22 cellular contexts compared by ENCODE assay signal in the genomic region with DNA sequence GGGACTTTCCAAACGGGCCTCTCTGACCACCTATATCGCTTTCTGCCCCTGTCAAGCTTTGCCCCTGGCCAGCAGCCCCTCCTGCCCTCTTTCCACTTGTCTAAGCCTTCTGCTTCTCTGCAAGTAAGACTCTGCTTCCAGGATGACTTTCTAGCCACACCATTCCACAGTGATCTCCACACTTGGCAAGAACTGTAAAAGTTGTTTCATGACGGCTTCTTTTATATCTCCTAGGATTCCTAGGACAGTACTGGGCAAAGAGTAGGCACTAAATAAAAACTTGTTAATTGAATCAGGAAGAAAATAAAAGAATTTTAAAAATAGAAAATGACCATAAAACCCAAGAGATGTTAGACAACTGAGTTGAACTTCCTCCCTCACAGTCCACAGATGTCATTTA. TPM values are rescaled to one million over a fixed set of nuclear protein-coding genes. Genes with fewer than 3 reads are reported as not detected.
DNase-seq lines count a peak whose midpoint lies in the region; ATAC-seq and TF ChIP-seq lines count a peak whose summit lies in the region.
"Had no signal": no experiment of that assay in that cellular context is flagged by ENCODE, and none has a peak within 500 bp of the region (broad histone marks: within the 10 kb centered on the region; RNA-seq: fewer than 3 reads in every experiment).

No MANE protein-coding gene starts in this region.

- no peak overlapping the region for H3K4me3 ChIP-seq in mammary epithelial cell (replicated peaks in 1 of 3; ENCODE audit: insufficient read depth in 1 of 3, low read depth in 2 of 3, low read length in 3 of 3)
- H3K4me3 ChIP-seq: adrenal gland, mucosa of descending colon, SK-N-MC, upper lobe of left lung had no signal

- H3K36me3 Mint-ChIP-seq in natural killer cell (no peaks in the 10 kb centered on the region), nephron (ENCODE audit: low read depth) (no peaks in the 10 kb centered on the region)
- no peaks in the 10 kb centered on the region for H3K36me3 Mint-ChIP-seq in natural killer cell treated with Interleukin-12 subunit alpha and Interleukin-12 subunit beta and Interleukin-15 and Interleukin-18, amount 100 ng/mL, for 72 hours
- H3K36me3 Mint-ChIP-seq: activated CD4-positive, alpha-beta memory T cell treated with anti-CD3 and anti-CD28 coated beads for 36 hours; WTC11 had no signal

- CTCF ChIA-PET in mammary epithelial cell (lab: Charles Lee; ENCODE audit: low non-redundant PET): interaction anchor here (0.5 to 0.7 kb wide), 2 partner anchors 32 to 312 kb away, joined by 3 to 5 read pairs; no protein-coding TSS in a partner anchor

- 57% methylated on average over 3 of the region's 3 CpGs for WGBS in mammary epithelial cell (ENCODE audit: low coverage, missing lambda C conversion rate)

- TF ChIP-seq CTCF in natural killer cell (IDR thresholded peaks at IDR 0.05) (no peak), mammary epithelial cell (conservative IDR thresholded peaks at IDR 0.05 in 1 of 2, IDR thresholded peaks at IDR 0.05 in 1 of 2; ENCODE audit: extremely low read depth in 1 of 2, insufficient read depth in 1 of 2, low read depth in 1 of 2, low read length in 2 of 2) (no peak), nephron (IDR thresholded peaks at IDR 0.05; ENCODE audit: unreplicated experiment in 3 of 3) (no peak)

- no peak overlapping the region for H3K9ac ChIP-seq in mammary epithelial cell (ENCODE audit: insufficient read depth, low read length)

- peaks cover 12 to 15% of the 10 kb centered on the region in 2 donors for H3K4me1 Mint-ChIP-seq in natural killer cell
- H3K4me1 Mint-ChIP-seq in natural killer cell treated with Interleukin-12 subunit alpha and Interleukin-12 subunit beta and Interleukin-15 and Interleukin-18, amount 100 ng/mL, for 72 hours (ENCODE audit: low read depth in 2 of 2): peaks cover 11 to 28% of the 10 kb centered on the region in 2 donors
- H3K4me1 Mint-ChIP-seq in nephron: peaks cover 45% of the 10 kb centered on the region

- DNase-seq in natural killer cell: no peak
- no peak for DNase-seq in natural killer cell treated with Interleukin-12 subunit alpha and Interleukin-12 subunit beta and Interleukin-15 and Interleukin-18, amount 100 ng/mL, for 72 hours (ENCODE audit: low spot score)
- no peak for DNase-seq in mammary epithelial cell
- DNase-seq in DMS153 (lab: John Stamatoyannopoulos, UW): no peak
- DNase-seq in activated CD4-positive, alpha-beta T cell treated with anti-CD3 and anti-CD28 coated beads, Interleukin-2, amount 50 U/mL, for 4 hours: no peak
- DNase-seq in epidermal melanocyte (ENCODE audit: insufficient read length, low spot score): no peak
- DNase-seq: activated CD4-positive, alpha-beta memory T cell treated with anti-CD3 and anti-CD28 coated beads for 36 hours; activated gamma-delta T cell; adrenal gland; EL; H7; MM.1S; mucosa of descending colon; NCI-H1436 treated with DMSO at 0.1 percent for 48 hours; occipital lobe; T-helper 9 cell; upper lobe of left lung had no signal

- H3K27me3 Mint-ChIP-seq in natural killer cell (ENCODE audit: low read depth in 2 of 2): peaks cover 34 to 46% of the 10 kb centered on the region in 2 donors
- H3K27me3 Mint-ChIP-seq in natural killer cell treated with Interleukin-12 subunit alpha and Interleukin-12 subunit beta and Interleukin-15 and Interleukin-18, amount 100 ng/mL, for 72 hours: peaks cover 26 to 50% of the 10 kb centered on the region in 2 donors
- H3K27me3 Mint-ChIP-seq in nephron (ENCODE audit: low read depth): peaks cover 4% of the 10 kb centered on the region

- no peak overlapping the region for H3K27ac ChIP-seq in mammary epithelial cell (ENCODE audit: insufficient read depth, low read depth, low read length)
- H3K27ac ChIP-seq: adrenal gland, C4-2B, SK-N-MC had no signal

- no peak overlapping the region for H3K4me2 ChIP-seq in mammary epithelial cell (ENCODE audit: insufficient read depth, low read depth, low read length)

- H3K27me3 ChIP-seq in mammary epithelial cell (ENCODE audit: insufficient read depth, low read length): no peaks in the 10 kb centered on the region
- H3K27me3 ChIP-seq: adrenal gland had no signal

- no peaks in the 10 kb centered on the region for H3K36me3 ChIP-seq in mammary epithelial cell (ENCODE audit: insufficient read depth, low read length)
- H3K36me3 ChIP-seq: adrenal gland, upper lobe of left lung had no signal

- peak overlapping the region; percentile 31 for H2AFZ ChIP-seq in mammary epithelial cell (ENCODE audit: low read depth, low read length)

- H3K9me3 ChIP-seq in mammary epithelial cell (replicated peaks; ENCODE audit: insufficient read depth, low read length): no peaks in the 10 kb centered on the region
- H3K9me3 ChIP-seq: adrenal gland, mucosa of descending colon, upper lobe of left lung had no signal

- H3K79me2 ChIP-seq in mammary epithelial cell (ENCODE audit: insufficient read depth, low read length): peaks cover 25% of the 10 kb centered on the region

- ATAC-seq in natural killer cell (no peak), HG03196 (IDR thresholded peaks at IDR 0.05; ENCODE audit: unreplicated experiment) (no peak)
- no peak for ATAC-seq in natural killer cell treated with Interleukin-12 subunit alpha and Interleukin-12 subunit beta and Interleukin-15 and Interleukin-18, amount 100 ng/mL, for 72 hours
- ATAC-seq: mucosa of descending colon, WTC11 had no signal

- H3K9me3 Mint-ChIP-seq in natural killer cell (no peaks in the 10 kb centered on the region), nephron (no peaks in the 10 kb centered on the region)
- H3K9me3 Mint-ChIP-seq in natural killer cell treated with Interleukin-12 subunit alpha and Interleukin-12 subunit beta and Interleukin-15 and Interleukin-18, amount 100 ng/mL, for 72 hours: no peaks in the 10 kb centered on the region
- H3K9me3 Mint-ChIP-seq: activated CD4-positive, alpha-beta memory T cell treated with anti-CD3 and anti-CD28 coated beads for 36 hours; WTC11 had no signal

- H3K4me3 Mint-ChIP-seq in natural killer cell (peak overlapping the region; percentile 8), nephron (peak overlapping the region; percentile 62 to 86 (median 82))
- H3K4me3 Mint-ChIP-seq in natural killer cell treated with Interleukin-12 subunit alpha and Interleukin-12 subunit beta and Interleukin-15 and Interleukin-18, amount 100 ng/mL, for 72 hours: no peak overlapping the region
- H3K4me3 Mint-ChIP-seq: activated CD4-positive, alpha-beta memory T cell treated with anti-CD3 and anti-CD28 coated beads for 36 hours had no signal

- dilution Hi-C loops in mammary epithelial cell (cut with HindIII; ENCODE audit: low sequenced_read_pairs): no loop called here

- H3K27ac Mint-ChIP-seq in natural killer cell (no peak overlapping the region), nephron (peak overlapping the region; percentile 52 to 92 (median 82))
- H3K27ac Mint-ChIP-seq in natural killer cell treated with Interleukin-12 subunit alpha and Interleukin-12 subunit beta and Interleukin-15 and Interleukin-18, amount 100 ng/mL, for 72 hours: no peak overlapping the region
- H3K27ac Mint-ChIP-seq: activated CD4-positive, alpha-beta memory T cell treated with anti-CD3 and anti-CD28 coated beads for 36 hours; WTC11 had no signal

- no TSS peak for BruUV-seq in mammary epithelial cell (replicated peaks; lab: Mats Ljungman, UMichigan)

- in situ Hi-C loops in mammary epithelial cell (cut with MboI; ENCODE audit: low sequenced_read_pairs in 2 of 2): loop anchor here in 1 of 2 donors (25.0 kb wide), 1 partner anchor 369 kb away; no protein-coding TSS in a partner anchor

- H3K4me1 ChIP-seq in mammary epithelial cell (ENCODE audit: insufficient read depth, low read length): peaks cover 14% of the 10 kb centered on the region

- H4K20me1 ChIP-seq in mammary epithelial cell (ENCODE audit: insufficient read depth, low read length): no peaks in the 10 kb centered on the region

- intact Hi-C loops in natural killer cell (cut with micrococcal nuclease): no loop called here
- intact Hi-C loops in mammary epithelial cell (cut with micrococcal nuclease): loop anchor here (10.0 kb wide), 2 partner anchors 272 to 458 kb away; no protein-coding TSS in a partner anchor

RNA-seq across cellular contexts. Expression of a gene that starts 1.8 kb away (rescaled TPM):
- under 1 TPM in 1 of 3 donors, not detected in 2; 0.15 TPM for total RNA-seq in natural killer cell
- total RNA-seq in natural killer cell treated with Interleukin-12 subunit alpha and Interleukin-12 subunit beta and Interleukin-15 and Interleukin-18, amount 100 ng/mL, for 72 hours: under 1 TPM; 0.50 to 0.53 TPM
- total RNA-seq in mammary epithelial cell: 10 to 100 TPM; 10.0 to 22.8 TPM
- 6.5 TPM for polyA plus RNA-seq in mammary epithelial cell
- polyA minus RNA-seq in mammary epithelial cell: 12.2 TPM

RNA-seq across cellular contexts. Expression of a gene that starts 6.3 kb away (rescaled TPM):
- total RNA-seq in natural killer cell (10 to 100 TPM; 44.1 to 54.5 (median 53.4) TPM), mammary epithelial cell (10 to 100 TPM; 60.7 to 70.3 TPM)
- 10 to 100 TPM; 34.6 to 61.9 TPM for total RNA-seq in natural killer cell treated with Interleukin-12 subunit alpha and Interleukin-12 subunit beta and Interleukin-15 and Interleukin-18, amount 100 ng/mL, for 72 hours
- 79.0 TPM for polyA plus RNA-seq in mammary epithelial cell
- polyA minus RNA-seq in mammary epithelial cell: 84.2 TPM

Comparison
In these comparisons a context has a peak if more than half of its experiments do, and no peak if none do; other contexts are left out.
1. H3K27ac Mint-ChIP-seq: peak in nephron (3 of 3); none in natural killer cell (0 of 2) and natural killer cell treated with Interleukin-12 subunit alpha and Interleukin-12 subunit beta and Interleukin-15 and Interleukin-18, amount 100 ng/mL, for 72 hours (0 of 2).
2. RNA of a gene that starts 1.8 kb away (total RNA-seq): 10.0 to 22.8 TPM in mammary epithelial cell; 0.50 to 0.53 TPM in natural killer cell treated with Interleukin-12 subunit alpha and Interleukin-12 subunit beta and Interleukin-15 and Interleukin-18, amount 100 ng/mL, for 72 hours and 0.15 TPM in natural killer cell; every median in the first group is over 4 times any median in the second.